Comparison of ENCODE assay signal across 10 cellular contexts in the genomic region with DNA sequence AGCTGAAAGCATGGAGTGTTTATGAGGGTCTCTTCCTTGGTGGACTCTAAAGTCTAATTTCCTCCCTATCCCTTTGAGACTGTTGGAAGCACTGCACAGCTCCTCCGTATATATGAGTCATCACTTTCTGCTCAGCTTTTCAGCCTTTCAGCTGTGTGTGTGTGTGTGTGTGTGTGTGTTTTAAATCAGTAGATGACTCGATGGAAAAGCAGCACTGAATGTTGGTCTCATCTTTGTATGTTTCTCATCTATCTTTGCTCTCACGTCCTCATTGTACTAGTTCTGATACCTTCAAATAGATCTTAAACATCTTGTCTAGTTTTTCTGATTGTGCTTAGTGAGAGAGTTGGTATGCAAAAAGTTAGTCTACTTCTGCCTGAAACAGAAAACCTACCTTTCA.
A peak's percentile ranks its signal among the peaks of the same experiment; 100 is the strongest.
DNase-seq lines count a peak whose midpoint lies in the region; ATAC-seq and TF ChIP-seq lines count a peak whose summit lies in the region.
"Had no signal": no experiment of that assay in that cellular context is flagged by ENCODE, and none has a peak within 500 bp of the region (broad histone marks: within the 10 kb centered on the region; RNA-seq: fewer than 3 reads in every experiment).

No MANE protein-coding gene starts in this region.

- no peak overlapping the region for H3K27ac ChIP-seq in CD4-positive, alpha-beta T cell (ENCODE audit: low read depth, low read length)

- H3K9me3 Mint-ChIP-seq in CD4-positive, alpha-beta T cell: peaks cover 2% of the 10 kb centered on the region
- H3K9me3 Mint-ChIP-seq: activated T-cell treated with anti-CD3 and anti-CD28 coated beads, Interleukin-2, amount 50 U/mL, for 4 hours had no signal

- no peaks in the 10 kb centered on the region for H3K36me3 Mint-ChIP-seq in CD4-positive, alpha-beta T cell (ENCODE audit: low read depth)

- no peak overlapping the region for H3K4me3 Mint-ChIP-seq in CD4-positive, alpha-beta T cell
- H3K4me3 Mint-ChIP-seq: activated T-cell treated with anti-CD3 and anti-CD28 coated beads, Interleukin-2, amount 50 U/mL, for 4 hours had no signal

- H3K27ac Mint-ChIP-seq in CD4-positive, alpha-beta T cell: no peak overlapping the region

- TF ChIP-seq CTCF in omental fat pad (IDR thresholded peaks at IDR 0.05): no peak
- no peak for TF ChIP-seq CTCF in CD4-positive, alpha-beta T cell (IDR thresholded peaks at IDR 0.05)

- no peaks in the 10 kb centered on the region for H3K27me3 ChIP-seq in CD4-positive, alpha-beta T cell (ENCODE audit: control insufficient read depth, insufficient read depth, low read length)

- ATAC-seq in omental fat pad (ENCODE audit: low FRiP score): peak; percentile 77
- ATAC-seq in CD4-positive, alpha-beta T cell (ENCODE audit: poor library complexity): no peak
- ATAC-seq in HG03571 (IDR thresholded peaks at IDR 0.05; ENCODE audit: unreplicated experiment): no peak
- ATAC-seq: activated T-cell treated with anti-CD3 and anti-CD28 coated beads, Interleukin-2, amount 50 U/mL, for 4 hours had no signal

- intact Hi-C loops in CD4-positive, alpha-beta T cell (cut with DNase I, micrococcal nuclease): no loop called here

- no peaks in the 10 kb centered on the region for H3K27me3 Mint-ChIP-seq in CD4-positive, alpha-beta T cell

- no peaks in the 10 kb centered on the region for H3K9me3 ChIP-seq in CD4-positive, alpha-beta T cell (ENCODE audit: control insufficient read depth, low read length)

- DNase-seq in GM04503 (ENCODE audit: low read depth): peak; percentile 64
- peak; percentile 45 for DNase-seq in KBM-7
- peak; percentile 73 for DNase-seq in dedifferentiated amniotic fluid mesenchymal stem cell (ENCODE audit: extremely low spot score)
- DNase-seq in omental fat pad (ENCODE audit: low spot score): no peak
- no peak for DNase-seq in NCI-H524 treated with DMSO at 0.1 percent for 48 hours (lab: John Stamatoyannopoulos, UW)
- DNase-seq in CD4-positive, alpha-beta T cell: no peak
- DNase-seq in NCI-H1092 treated with DMSO at 0.1 percent for 48 hours (lab: John Stamatoyannopoulos, UW): no peak
- DNase-seq: activated T-cell treated with anti-CD3 and anti-CD28 coated beads, Interleukin-2, amount 50 U/mL, for 4 hours; stimulated activated CD4-positive, alpha-beta T cell treated with anti-CD3 and anti-CD28 coated beads, Interleukin-15, amount 100 ng/mL, for 24 hours had no signal

- CTCF ChIA-PET in CD4-positive, alpha-beta T cell (lab: Charles Lee): no interaction called here

- no peaks in the 10 kb centered on the region for H3K4me1 Mint-ChIP-seq in CD4-positive, alpha-beta T cell (ENCODE audit: low read depth)

- POLR2A ChIA-PET in CD4-positive, alpha-beta T cell (lab: Charles Lee): no interaction called here

- in situ Hi-C loops in KBM-7 (cut with MboI; ENCODE audit: low pct_unique_long_range_greater_than_20kb, low sequenced_read_pairs): no loop called here

Comparison
In these comparisons a context has a peak if more than half of its experiments do, and no peak if none do; other contexts are left out.
1. DNase-seq: peak in GM04503 (single experiment), KBM-7 (single experiment) and dedifferentiated amniotic fluid mesenchymal stem cell (single experiment); none in omental fat pad (single experiment), NCI-H524 treated with DMSO at 0.1 percent for 48 hours (single experiment), CD4-positive, alpha-beta T cell (0 of 10) and NCI-H1092 treated with DMSO at 0.1 percent for 48 hours (single experiment).